In the genomic region with DNA sequence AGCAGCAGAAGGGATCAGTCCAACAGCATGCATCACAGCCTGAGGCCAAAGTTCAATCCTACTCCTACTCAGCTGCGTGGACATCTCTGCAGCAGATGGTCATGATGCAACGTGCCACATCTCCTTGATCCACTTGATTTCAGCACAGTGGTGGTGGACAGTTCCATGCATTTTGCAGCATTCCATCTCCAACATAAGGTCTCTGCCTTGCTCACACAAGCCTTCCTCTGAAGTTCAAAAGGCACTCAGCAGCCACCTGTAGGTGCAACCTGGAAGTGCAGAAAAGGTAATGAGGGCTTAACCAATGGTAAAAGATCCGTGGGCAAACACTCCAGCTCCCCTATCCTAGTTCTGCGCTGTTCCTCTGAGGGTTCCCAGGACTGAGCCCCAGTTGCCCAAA, we compare ENCODE assay signal across 11 cellular contexts. TPM values are rescaled to one million over a fixed set of nuclear protein-coding genes. Genes with fewer than 3 reads are reported as not detected.
A peak's percentile ranks its signal among the peaks of the same experiment; 100 is the strongest.
DNase-seq lines count a peak whose midpoint lies in the region; ATAC-seq, FAIRE-seq and TF ChIP-seq lines count a peak whose summit lies in the region.
"Had no signal": no experiment of that assay in that cellular context is flagged by ENCODE, and none has a peak within 500 bp of the region (broad histone marks: within the 10 kb centered on the region; RNA-seq: fewer than 3 reads in every experiment).

No MANE protein-coding gene starts in this region.

- no peaks in the 10 kb centered on the region for H3K36me3 ChIP-seq in Caco-2 (ENCODE audit: control insufficient read depth, insufficient read depth, low read length)
- H3K36me3 ChIP-seq in adrenal gland (replicated peaks in 1 of 2) = no peaks in the 10 kb centered on the region
- no peaks in the 10 kb centered on the region for H3K36me3 ChIP-seq in keratinocyte (ENCODE audit: control insufficient read depth in 2 of 2, extremely low read depth in 1 of 2, insufficient read depth in 2 of 2, low read length in 2 of 2)
- H3K36me3 ChIP-seq: vagina had no signal

- no peaks in the 10 kb centered on the region for H3K9me3 Mint-ChIP-seq in Caco-2 (ENCODE audit: unreplicated experiment)
- peaks cover 3 to 6% of the 10 kb centered on the region in 2 donors for H3K9me3 Mint-ChIP-seq in stimulated activated naive B cell treated with anti-CD40 and anti-IgM and Interleukin-4, amounts not matched to agents 10 μg/mL and 1 μg/mL and 100 μg/mL, for 72 hours
- H3K9me3 Mint-ChIP-seq: activated B cell treated with CpG ODN at 0.5 μM for 24 hours had no signal

- POLR2A ChIA-PET in Caco-2 (lab: Charles Lee) = no interaction called here

- no peaks in the 10 kb centered on the region for H3K79me2 ChIP-seq in keratinocyte (ENCODE audit: control insufficient read depth, insufficient read depth, low read length)

- TF ChIP-seq CTCF in Caco-2 (IDR thresholded peaks at IDR 0.05; ENCODE audit: insufficient read depth in 1 of 2, low read depth in 1 of 2, low read length in 1 of 2, severe bottlenecking in 1 of 2, unreplicated experiment in 1 of 2) (peak; percentile 35 to 41), adrenal gland (IDR thresholded peaks at IDR 0.05) (peak in 1 of 6 experiments; percentile 13), keratinocyte (optimal IDR thresholded peaks at IDR 0.05 in 1 of 3, IDR thresholded peaks at IDR 0.05 in 1 of 3, conservative IDR thresholded peaks at IDR 0.05 in 1 of 3; ENCODE audit: extremely low read depth in 1 of 3, insufficient read depth in 2 of 3, low read length in 3 of 3) (peak; percentile 29 to 57 (median 39))

- CTCF ChIA-PET in Caco-2 (lab: Charles Lee) = no interaction called here

- H3K9me3 ChIP-seq in Caco-2 = no peaks in the 10 kb centered on the region
- no peaks in the 10 kb centered on the region for H3K9me3 ChIP-seq in adrenal gland (replicated peaks in 1 of 3)
- H3K9me3 ChIP-seq in keratinocyte (ENCODE audit: control insufficient read depth, low read depth, low read length) = no peaks in the 10 kb centered on the region
- H3K9me3 ChIP-seq: vagina had no signal

- no peak overlapping the region for H3K9ac ChIP-seq in keratinocyte (ENCODE audit: control insufficient read depth, extremely low read depth, insufficient read depth, low read length)

- BruUV-seq in Caco-2 (replicated peaks; lab: Mats Ljungman, UMichigan) = no TSS peak

- intact Hi-C loops in Caco-2 (cut with micrococcal nuclease; ENCODE audit: unreplicated experiment) (no loop called here), adrenal gland (cut with DNase I) (no loop called here), sciatic nerve (cut with DNase I) (no loop called here)

- H3K27me3 Mint-ChIP-seq in Caco-2 (ENCODE audit: insufficient read depth, unreplicated experiment) = peaks cover 27% of the 10 kb centered on the region
- peaks cover 20 to 25% of the 10 kb centered on the region in 2 donors for H3K27me3 Mint-ChIP-seq in stimulated activated naive B cell treated with anti-CD40 and anti-IgM and Interleukin-4, amounts not matched to agents 10 μg/mL and 1 μg/mL and 100 μg/mL, for 72 hours

- no peak for TF ChIP-seq POLR2A in adrenal gland (IDR thresholded peaks at IDR 0.05)

- ATAC-seq in stimulated activated naive B cell treated with anti-CD40 and anti-IgM and Interleukin-4, amounts not matched to agents 10 μg/mL and 1 μg/mL and 100 μg/mL, for 72 hours (replicated peaks) = no peak
- ATAC-seq in sciatic nerve = no peak

- H3K4me3 ChIP-seq in Caco-2 (ENCODE audit: low read depth, low read length) (no peak overlapping the region), adrenal gland (no peak overlapping the region), keratinocyte (ENCODE audit: control insufficient read depth in 2 of 3, extremely low read depth in 1 of 3, insufficient read depth in 2 of 3, low read depth in 1 of 3, low read length in 3 of 3) (no peak overlapping the region)
- H3K4me3 ChIP-seq: vagina had no signal

- no peak overlapping the region for H3K4me3 Mint-ChIP-seq in Caco-2 (ENCODE audit: unreplicated experiment)
- no peak overlapping the region for H3K4me3 Mint-ChIP-seq in stimulated activated naive B cell treated with anti-CD40 and anti-IgM and Interleukin-4, amounts not matched to agents 10 μg/mL and 1 μg/mL and 100 μg/mL, for 72 hours
- H3K4me3 Mint-ChIP-seq: activated B cell treated with CpG ODN at 0.5 μM for 24 hours had no signal

- no peaks in the 10 kb centered on the region for H3K9me1 ChIP-seq in keratinocyte (ENCODE audit: control insufficient read depth, extremely low read depth, insufficient read depth, low read length)

- DNase-seq in Caco-2 = peak; percentile 57 to 66
- peak; percentile 51 for DNase-seq in HT-29 (ENCODE audit: low spot score)
- DNase-seq in adrenal gland = peak in 5 of 7 donors; percentile 11 to 23 (median 15)
- DNase-seq in keratinocyte (ENCODE audit: low read depth, low spot score) = no peak
- DNase-seq in stimulated activated naive B cell treated with anti-CD40 and anti-IgM and Interleukin-4, amounts not matched to agents 10 μg/mL and 1 μg/mL and 100 μg/mL, for 72 hours = no peak
- DNase-seq in sciatic nerve (ENCODE audit: low spot score) = no peak
- DNase-seq in activated CD4-positive, alpha-beta T cell treated with anti-CD3 and anti-CD28 coated beads for 1 hour = no peak
- DNase-seq in pons (ENCODE audit: low spot score) = no peak
- DNase-seq: activated B cell treated with CpG ODN at 0.5 μM for 24 hours had no signal

- H4K20me1 ChIP-seq in keratinocyte (ENCODE audit: control insufficient read depth, extremely low read depth, insufficient read depth, low read length) = no peaks in the 10 kb centered on the region

- no peak overlapping the region for H3K4me2 ChIP-seq in keratinocyte (ENCODE audit: control insufficient read depth, extremely low read depth, insufficient read depth, low read depth, low read length)

- H3K4me1 Mint-ChIP-seq in Caco-2 (ENCODE audit: low read depth, unreplicated experiment) = no peaks in the 10 kb centered on the region
- H3K4me1 Mint-ChIP-seq in stimulated activated naive B cell treated with anti-CD40 and anti-IgM and Interleukin-4, amounts not matched to agents 10 μg/mL and 1 μg/mL and 100 μg/mL, for 72 hours = no peaks in the 10 kb centered on the region
- H3K4me1 Mint-ChIP-seq: activated B cell treated with CpG ODN at 0.5 μM for 24 hours had no signal

- H3K4me1 ChIP-seq in Caco-2 (no peaks in the 10 kb centered on the region), adrenal gland (replicated peaks in 1 of 2) (no peaks in the 10 kb centered on the region), keratinocyte (ENCODE audit: control insufficient read depth, extremely low read depth, insufficient read depth, low read length) (no peaks in the 10 kb centered on the region)
- H3K4me1 ChIP-seq: vagina had no signal

- H2AFZ ChIP-seq in keratinocyte (ENCODE audit: control insufficient read depth, low read length) = no peak overlapping the region

- H3K27me3 ChIP-seq in Caco-2 (replicated peaks; ENCODE audit: control insufficient read depth, insufficient read depth, low read length) (no peaks in the 10 kb centered on the region), adrenal gland (no peaks in the 10 kb centered on the region), keratinocyte (ENCODE audit: control insufficient read depth, extremely low read depth, insufficient read depth, low read length) (peaks cover 9% of the 10 kb centered on the region)
- H3K27me3 ChIP-seq: vagina had no signal

- FAIRE-seq in keratinocyte (lab: Jason Lieb, UNC) = no peak
- FAIRE-seq: GM18507 had no signal

- no peak overlapping the region for H3K27ac Mint-ChIP-seq in Caco-2 (ENCODE audit: unreplicated experiment)
- no peak overlapping the region for H3K27ac Mint-ChIP-seq in stimulated activated naive B cell treated with anti-CD40 and anti-IgM and Interleukin-4, amounts not matched to agents 10 μg/mL and 1 μg/mL and 100 μg/mL, for 72 hours
- H3K27ac Mint-ChIP-seq: activated B cell treated with CpG ODN at 0.5 μM for 24 hours had no signal

- dilution Hi-C loops in keratinocyte (cut with MboI; ENCODE audit: extremely low pct_ligation_motif_present, low sequenced_read_pairs) = no loop called here

- no peaks in the 10 kb centered on the region for H3K36me3 Mint-ChIP-seq in Caco-2 (ENCODE audit: insufficient read depth, unreplicated experiment)
- H3K36me3 Mint-ChIP-seq in stimulated activated naive B cell treated with anti-CD40 and anti-IgM and Interleukin-4, amounts not matched to agents 10 μg/mL and 1 μg/mL and 100 μg/mL, for 72 hours = no peaks in the 10 kb centered on the region

- WGBS in adrenal gland, 4 donors = 41 to 57% (median 47%) methylated on average over 2 to 4 of the region's 4 CpGs

- H3K27ac ChIP-seq in adrenal gland = no peak overlapping the region
- no peak overlapping the region for H3K27ac ChIP-seq in keratinocyte (ENCODE audit: control insufficient read depth, insufficient read depth, low read length)
- H3K27ac ChIP-seq: vagina had no signal

RNA-seq across cellular contexts. Expression of a gene that starts 57.5 kb away (rescaled TPM):
- total RNA-seq in Caco-2 (2022) (97.8 and 102 TPM in 2 replicates), adrenal gland (10 to 100 TPM; 40.8 to 96.7 (median 54.2) TPM), sciatic nerve (35.0 TPM)
- 130 and 151 TPM in 2 replicates for total RNA-seq in HT-29 (2014; rRNA removed; shearing (Covaris generic))
- polyA plus RNA-seq in adrenal gland (100 to 1,000 TPM in 1 of 3 donors, 10 to 100 TPM in 2; 12.3 to 113 (median 17.4) TPM), keratinocyte (40.7 to 73.4 TPM (median 59.2 TPM) in 3 replicates)
- polyA plus RNA-seq in keratinocyte (2011; ENCODE audit: low read depth) = 55.5 TPM
- 55.8 and 79.6 TPM in 2 replicates for polyA plus RNA-seq in keratinocyte (2011; cell fraction: cytosol; rRNA removed)
- polyA plus RNA-seq in keratinocyte (2011; cell fraction: nucleus; rRNA removed) = 27.9 and 33.2 TPM in 2 replicates
- polyA plus RNA-seq in keratinocyte (2012; ENCODE audit: low replicate concordance) = 33.7 and 49.6 TPM in 2 replicates
- polyA minus RNA-seq in keratinocyte = 18.6 to 42.3 TPM (median 32.0 TPM) in 3 replicates
- 54.7 TPM for polyA minus RNA-seq in keratinocyte (2011; cell fraction: cytosol; rRNA and poly(A)+ RNA removed)
- 27.8 and 34.7 TPM in 2 replicates for polyA minus RNA-seq in keratinocyte (2011; cell fraction: nucleus; rRNA and poly(A)+ RNA removed)

Comparison
In these comparisons a context has a peak if more than half of its experiments do, and no peak if none do; other contexts are left out.
1. DNase-seq: peak in Caco-2 (2 of 2), HT-29 (single experiment) and adrenal gland (5 of 7); none in keratinocyte (single experiment), stimulated activated naive B cell treated with anti-CD40 and anti-IgM and Interleukin-4, amounts not matched to agents 10 μg/mL and 1 μg/mL and 100 μg/mL, for 72 hours (single experiment), sciatic nerve (single experiment), activated CD4-positive, alpha-beta T cell treated with anti-CD3 and anti-CD28 coated beads for 1 hour (single experiment) and pons (single experiment).